19 cellular contexts compared by ENCODE assay signal in genomic region chr2:29063056-29063455, GRCh38. TPM values are rescaled to one million over a fixed set of nuclear protein-coding genes. Genes with fewer than 3 reads are reported as not detected.
DNase-seq lines count a peak whose midpoint lies in the region; ATAC-seq and TF ChIP-seq lines count a peak whose summit lies in the region.
"Had no signal": no experiment of that assay in that cellular context is flagged by ENCODE, and none has a peak within 500 bp of the region (broad histone marks: within the 10 kb centered on the region; RNA-seq: fewer than 3 reads in every experiment).

No MANE protein-coding gene starts in this region.

- DNase-seq in MG63 (peak; percentile 69), mesendoderm (no peak), GOT3 (lab: John Stamatoyannopoulos, UW) (no peak), colonic mucosa (no peak), Calu3 (no peak)
- DNase-seq in stimulated activated naive CD8-positive, alpha-beta T cell treated with anti-CD3 and anti-CD28 coated beads, Interleukin-15, Interleukin-2, amounts not matched to agents 100 U/mL and 50 U/mL, for 24 hours = no peak
- DNase-seq: activated CD4-positive, alpha-beta memory T cell treated with anti-CD3 and anti-CD28 coated beads, Interleukin-2, amount 10 ng/mL, durations not matched to agents 7 days and 5 days; activated T-cell treated with anti-CD3 and anti-CD28 coated beads, Interleukin-2, amount 50 U/mL, for 24 hours; Caco-2; effector CD8-positive, alpha-beta T cell; naive thymus-derived CD8-positive, alpha-beta T cell; NCI-H146; stimulated activated naive CD4-positive, alpha-beta T cell treated with Interleukin-2 at 50 U/mL for 16 hours; T-cell had no signal

- no peak overlapping the region for H3K9ac ChIP-seq in mesendoderm (ENCODE audit: low read length)
- H3K9ac ChIP-seq in subcutaneous abdominal adipose tissue (ENCODE audit: low read length in 5 of 5) = no peak overlapping the region
- H3K9ac ChIP-seq in colonic mucosa (ENCODE audit: low read depth in 2 of 2, low read length in 2 of 2) = no peak overlapping the region

- H3K79me1 ChIP-seq in mesendoderm (ENCODE audit: low read length) = no peaks in the 10 kb centered on the region

- no peak overlapping the region for H2BK120ac ChIP-seq in mesendoderm (ENCODE audit: low read depth, low read length)

- H3K27ac Mint-ChIP-seq in Calu3 (ENCODE audit: unreplicated experiment) = no peak overlapping the region
- H3K27ac Mint-ChIP-seq: activated CD4-positive, alpha-beta memory T cell treated with anti-CD3 and anti-CD28 coated beads, Interleukin-2, amount 10 ng/mL, durations not matched to agents 7 days and 5 days; activated naive CD8-positive, alpha-beta T cell; activated T-cell treated with anti-CD3 and anti-CD28 coated beads, Interleukin-2, amount 50 U/mL, for 24 hours; T-cell had no signal

- no peak overlapping the region for H3K4me2 ChIP-seq in mesendoderm (ENCODE audit: low read length)

- TF ChIP-seq CTCF in colonic mucosa (IDR thresholded peaks at IDR 0.05) (no peak), Calu3 (IDR thresholded peaks at IDR 0.05; ENCODE audit: unreplicated experiment) (no peak)

- no peak overlapping the region for H4K8ac ChIP-seq in mesendoderm (ENCODE audit: low read depth, low read length)

- H3K23ac ChIP-seq in mesendoderm (ENCODE audit: low read length) = no peak overlapping the region

- H2BK15ac ChIP-seq in mesendoderm (replicated peaks; ENCODE audit: low read depth) = no peak overlapping the region

- H3K27ac ChIP-seq in esophagus (ENCODE audit: low read depth in 2 of 2, low read length in 1 of 2) = peak overlapping the region; percentile 81 to 99
- H3K27ac ChIP-seq in mesendoderm (ENCODE audit: low read depth, low read length) = no peak overlapping the region
- peak overlapping the region; percentile 87 for H3K27ac ChIP-seq in subcutaneous abdominal adipose tissue (ENCODE audit: low read depth, low read length)
- no peak overlapping the region for H3K27ac ChIP-seq in colonic mucosa

- ATAC-seq in stimulated activated naive CD8-positive, alpha-beta T cell treated with anti-CD3 and anti-CD28 coated beads, Interleukin-15, Interleukin-2, amounts not matched to agents 100 U/mL and 50 U/mL, for 24 hours = no peak
- ATAC-seq: naive thymus-derived CD8-positive, alpha-beta T cell; T-cell had no signal

- H3K9me3 ChIP-seq in MG63 = no peaks in the 10 kb centered on the region
- no peaks in the 10 kb centered on the region for H3K9me3 ChIP-seq in esophagus (ENCODE audit: control insufficient read depth in 2 of 2, insufficient read depth in 1 of 2, low read depth in 1 of 2, low read length in 1 of 2)
- no peaks in the 10 kb centered on the region for H3K9me3 ChIP-seq in subcutaneous abdominal adipose tissue (ENCODE audit: control insufficient read depth in 5 of 5, low read length in 5 of 5)
- no peaks in the 10 kb centered on the region for H3K9me3 ChIP-seq in colonic mucosa
- H3K9me3 ChIP-seq: Caco-2, prostate gland had no signal

- H3K9me3 Mint-ChIP-seq in Calu3 (ENCODE audit: low read depth, unreplicated experiment) = no peaks in the 10 kb centered on the region
- H3K9me3 Mint-ChIP-seq: activated CD4-positive, alpha-beta memory T cell treated with anti-CD3 and anti-CD28 coated beads, Interleukin-2, amount 10 ng/mL, durations not matched to agents 7 days and 5 days; activated T-cell treated with anti-CD3 and anti-CD28 coated beads, Interleukin-2, amount 50 U/mL, for 24 hours; naive thymus-derived CD8-positive, alpha-beta T cell; T-cell had no signal

- H3K4me1 ChIP-seq in esophagus (ENCODE audit: control insufficient read depth in 2 of 2, insufficient read depth in 2 of 2, low read length in 1 of 2) = peaks cover 13 to 36% of the 10 kb centered on the region in 2 donors
- H3K4me1 ChIP-seq in mesendoderm (ENCODE audit: control insufficient read depth, low read depth, low read length) = no peaks in the 10 kb centered on the region
- H3K4me1 ChIP-seq in subcutaneous abdominal adipose tissue (ENCODE audit: control insufficient read depth in 5 of 5, insufficient read depth in 5 of 5, low read length in 5 of 5) = peaks cover 14 to 47% (median 45%) of the 10 kb centered on the region in 5 donors
- H3K4me1 ChIP-seq in colonic mucosa = no peaks in the 10 kb centered on the region

- H4K5ac ChIP-seq in mesendoderm (ENCODE audit: low read length) = no peak overlapping the region

- no peak overlapping the region for H3K4me3 Mint-ChIP-seq in Calu3 (ENCODE audit: low read depth, unreplicated experiment)
- H3K4me3 Mint-ChIP-seq: activated CD4-positive, alpha-beta memory T cell treated with anti-CD3 and anti-CD28 coated beads, Interleukin-2, amount 10 ng/mL, durations not matched to agents 7 days and 5 days; activated naive CD8-positive, alpha-beta T cell; activated T-cell treated with anti-CD3 and anti-CD28 coated beads, Interleukin-2, amount 50 U/mL, for 24 hours; naive thymus-derived CD8-positive, alpha-beta T cell; T-cell had no signal

- H3K36me3 ChIP-seq in MG63 = no peaks in the 10 kb centered on the region
- H3K36me3 ChIP-seq in esophagus (ENCODE audit: control insufficient read depth in 2 of 2, insufficient read depth in 2 of 2, low read length in 1 of 2) = no peaks in the 10 kb centered on the region
- no peaks in the 10 kb centered on the region for H3K36me3 ChIP-seq in mesendoderm (ENCODE audit: control insufficient read depth, insufficient read depth, low read length)
- no peaks in the 10 kb centered on the region for H3K36me3 ChIP-seq in subcutaneous abdominal adipose tissue (ENCODE audit: control insufficient read depth in 5 of 5, insufficient read depth in 5 of 5, low read length in 5 of 5)
- H3K36me3 ChIP-seq in colonic mucosa = no peaks in the 10 kb centered on the region
- H3K36me3 ChIP-seq: prostate gland had no signal

- H3K27me3 ChIP-seq in MG63 (no peaks in the 10 kb centered on the region), esophagus (ENCODE audit: control insufficient read depth in 1 of 2, insufficient read depth in 2 of 2, low read length in 2 of 2) (no peaks in the 10 kb centered on the region), mesendoderm (ENCODE audit: insufficient read depth, low read length, poor library complexity) (no peaks in the 10 kb centered on the region), subcutaneous abdominal adipose tissue (ENCODE audit: control insufficient read depth in 5 of 5, insufficient read depth in 4 of 5, low read length in 5 of 5) (no peaks in the 10 kb centered on the region), colonic mucosa (no peaks in the 10 kb centered on the region)

- no peaks in the 10 kb centered on the region for H3K27me3 Mint-ChIP-seq in Calu3 (ENCODE audit: unreplicated experiment)
- H3K27me3 Mint-ChIP-seq: activated CD4-positive, alpha-beta memory T cell treated with anti-CD3 and anti-CD28 coated beads, Interleukin-2, amount 10 ng/mL, durations not matched to agents 7 days and 5 days; activated naive CD8-positive, alpha-beta T cell; activated T-cell treated with anti-CD3 and anti-CD28 coated beads, Interleukin-2, amount 50 U/mL, for 24 hours; naive thymus-derived CD8-positive, alpha-beta T cell; T-cell had no signal

- H2BK5ac ChIP-seq in mesendoderm (ENCODE audit: low read length) = no peak overlapping the region

- no peaks in the 10 kb centered on the region for H3K79me2 ChIP-seq in mesendoderm (ENCODE audit: control insufficient read depth, insufficient read depth, low read length)

- peaks cover 7% of the 10 kb centered on the region for H3K4me1 Mint-ChIP-seq in Calu3 (ENCODE audit: low read depth, unreplicated experiment)

- WGBS in esophagus, 2 donors = 45 to 55% methylated on average over 6 of the region's 6 CpGs
- WGBS in mesendoderm (ENCODE audit: extremely low coverage, insufficient coverage, low lambda C conversion rate) = no CpG with 5 or more reads among the region's 6 CpGs

- H3K56ac ChIP-seq in mesendoderm (ENCODE audit: low read length) = peak overlapping the region; percentile 3

- H3K18ac ChIP-seq in mesendoderm (ENCODE audit: low read length) = no peak overlapping the region

- H3K36me3 Mint-ChIP-seq in Calu3 (ENCODE audit: insufficient read depth, unreplicated experiment) = no peaks in the 10 kb centered on the region
- H3K36me3 Mint-ChIP-seq: activated naive CD8-positive, alpha-beta T cell; naive thymus-derived CD8-positive, alpha-beta T cell; T-cell had no signal

- H3K4me3 ChIP-seq in MG63 (no peak overlapping the region), esophagus (ENCODE audit: low read depth in 1 of 2, low read length in 2 of 2) (no peak overlapping the region), mesendoderm (ENCODE audit: low read length) (no peak overlapping the region), subcutaneous abdominal adipose tissue (ENCODE audit: low read depth in 1 of 5, low read length in 5 of 5) (no peak overlapping the region), colonic mucosa (no peak overlapping the region)
- H3K4me3 ChIP-seq: prostate gland had no signal

- no peak overlapping the region for H3K4ac ChIP-seq in mesendoderm (ENCODE audit: low read depth, low read length)

- no TSS peak for BruUV-seq in Calu3 (replicated peaks; lab: Mats Ljungman, UMichigan)

- CTCF ChIA-PET in Calu3 (lab: Charles Lee) = no interaction called here

- no peak overlapping the region for H2AK5ac ChIP-seq in mesendoderm (ENCODE audit: low read length)

- intact Hi-C loops in colonic mucosa (cut with DNase I) = no loop called here
- intact Hi-C loops in Calu3 (cut with micrococcal nuclease; ENCODE audit: unreplicated experiment) = no loop called here

RNA-seq across cellular contexts. Expression of gene PCARE, which starts 11.3 kb away (rescaled TPM):
- not detected in 2 replicates for total RNA-seq in MG63 (2014; rRNA removed; shearing (Covaris generic); ENCODE audit: low replicate concordance)
- under 1 TPM; 0.07 to 0.22 TPM for polyA plus RNA-seq in esophagus
- not detected for polyA plus RNA-seq in mesendoderm (2013, experiment 1 of 2)
- not detected for polyA plus RNA-seq in mesendoderm (2013, experiment 2 of 2)
- total RNA-seq in colonic mucosa (not detected), Calu3 (2022) (not detected in 2 replicates)
- total RNA-seq: activated CD4-positive, alpha-beta memory T cell treated with anti-CD3 and anti-CD28 coated beads, Interleukin-2, amount 10 ng/mL, durations not matched to agents 7 days and 5 days; Caco-2; liver; naive thymus-derived CD8-positive, alpha-beta T cell; prostate gland; T-cell had no signal
- polyA plus RNA-seq: liver; naive thymus-derived CD8-positive, alpha-beta T cell had no signal

RNA-seq across cellular contexts. Expression of gene CLIP4, which starts 52.2 kb away (rescaled TPM):
- total RNA-seq in MG63 (2014; rRNA removed; shearing (Covaris generic); ENCODE audit: low replicate concordance) = 15.3 and 24.3 TPM in 2 replicates
- polyA plus RNA-seq in esophagus = 10 to 100 TPM; 12.4 to 16.8 TPM
- polyA plus RNA-seq in mesendoderm (2013, experiment 1 of 2) = 0.27 TPM
- polyA plus RNA-seq in mesendoderm (2013, experiment 2 of 2) = 0.29 TPM
- total RNA-seq in colonic mucosa (1 to 10 TPM; 2.1 to 7.7 TPM), Calu3 (2022) (136 and 184 TPM in 2 replicates)

Comparison
In these comparisons a context has a peak if more than half of its experiments do, and no peak if none do; other contexts are left out.
1. H3K27ac ChIP-seq: peak in esophagus (2 of 2) and subcutaneous abdominal adipose tissue (single experiment); none in mesendoderm (single experiment) and colonic mucosa (single experiment).